ENCODE assay signal across 8 cellular contexts in genomic region chr10:22436526-22436892, GRCh38.
DNase-seq lines count a peak whose midpoint lies in the region; ATAC-seq and TF ChIP-seq lines count a peak whose summit lies in the region.

No MANE protein-coding gene starts in this region.

- H3K9me3 ChIP-seq in MG63: peaks cover 3% of the 10 kb centered on the region; the same call in 1 of the 2 replicates

- H3K4me3 ChIP-seq in KMS-11 (IDR thresholded peaks at IDR 0.05; ENCODE audit: insufficient read depth, low read depth, low read length) (no peak overlapping the region), cardiac fibroblast (replicated peaks in 1 of 2; ENCODE audit: low read depth in 2 of 2, low read length in 2 of 2) (peak overlapping the region; percentile 65 to 72), MG63 (no peak overlapping the region; the same call in 1 of the 2 replicates)

- H3K36me3 Mint-ChIP-seq in CD14-positive monocyte (peaks cover 0 to 6% of the 10 kb centered on the region in 2 donors), mesothelial cell of epicardium (no peaks in the 10 kb centered on the region)

- peaks cover 27% of the 10 kb centered on the region for H3K4me1 ChIP-seq in KMS-11 (ENCODE audit: low read depth, poor library complexity, severe bottlenecking)

- H3K79me2 ChIP-seq in KMS-11 (ENCODE audit: insufficient read depth, low read depth): peaks cover 16% of the 10 kb centered on the region; the same call in 1 of the 2 replicates

- peaks cover 19 to 40% (median 21%) of the 10 kb centered on the region in 3 donors for H3K27me3 Mint-ChIP-seq in CD14-positive monocyte (ENCODE audit: low read depth in 3 of 3)
- H3K27me3 Mint-ChIP-seq in mesothelial cell of epicardium (ENCODE audit: low read depth): no peaks in the 10 kb centered on the region

- peaks cover 0 to 4% (median 0%) of the 10 kb centered on the region in 7 donors for H3K9me3 Mint-ChIP-seq in CD14-positive monocyte
- H3K9me3 Mint-ChIP-seq in mesothelial cell of epicardium: no peaks in the 10 kb centered on the region

- DNase-seq in CD14-positive monocyte (ENCODE audit: low spot score) (no peak), cardiac fibroblast (ENCODE audit: low read depth in 2 of 2) (no peak), mesothelial cell of epicardium (ENCODE audit: low spot score in 2 of 2, unreplicated experiment in 2 of 2) (no peak), HuH-7 (ENCODE audit: low spot score) (no peak), NCI-H2081 (lab: John Stamatoyannopoulos, UW) (no peak), MG63 (no peak)

- H3K4me2 ChIP-seq in KMS-11: peak overlapping the region; percentile 89

- peak overlapping the region; percentile 91 for H2AFZ ChIP-seq in KMS-11 (ENCODE audit: low read depth)

- no peaks in the 10 kb centered on the region for H3K36me3 ChIP-seq in KMS-11 (ENCODE audit: insufficient read depth)
- H3K36me3 ChIP-seq in MG63: no peaks in the 10 kb centered on the region

- peak overlapping the region; percentile 96 to 97 for H3K4me3 Mint-ChIP-seq in CD14-positive monocyte
- peak overlapping the region; percentile 90 for H3K4me3 Mint-ChIP-seq in mesothelial cell of epicardium

- no peak overlapping the region; the same call in 1 of the 2 replicates for H3K9ac ChIP-seq in KMS-11

- H3K27me3 ChIP-seq in KMS-11 (ENCODE audit: insufficient read depth, low read depth) (no peaks in the 10 kb centered on the region), MG63 (no peaks in the 10 kb centered on the region)

- no peak overlapping the region for H3K27ac ChIP-seq in KMS-11

- H4K20me1 ChIP-seq in KMS-11 (ENCODE audit: insufficient read depth): no peaks in the 10 kb centered on the region

- H3K27ac Mint-ChIP-seq in CD14-positive monocyte (peak overlapping the region; percentile 45 to 97 (median 72)), mesothelial cell of epicardium (peak overlapping the region; percentile 79)

- ATAC-seq in GM19468 (IDR thresholded peaks at IDR 0.05; ENCODE audit: extremely low read depth, unreplicated experiment): peak; percentile 8

- intact Hi-C loops in CD14-positive monocyte (cut with micrococcal nuclease): loop anchor here (5.0 to 10.0 kb wide), 8 partner anchors 62 to 434 kb away; partner anchors contain the start of genes DNAJC1 (in 2 of the 2), SPAG6 (in 2 of the 2) and BMI1 (in 1 of the 2)

- TF ChIP-seq CTCF in CD14-positive monocyte (IDR thresholded peaks at IDR 0.05) (no peak), KMS-11 (conservative IDR thresholded peaks at IDR 0.05; ENCODE audit: low read depth, low read length) (no peak), cardiac fibroblast (IDR thresholded peaks at IDR 0.05; ENCODE audit: low read depth, low read length) (no peak), mesothelial cell of epicardium (IDR thresholded peaks at IDR 0.05; ENCODE audit: unreplicated experiment) (no peak)

- peaks cover 37% of the 10 kb centered on the region for H3K4me1 Mint-ChIP-seq in CD14-positive monocyte
- H3K4me1 Mint-ChIP-seq in mesothelial cell of epicardium: peaks cover 62% of the 10 kb centered on the region

Comparison
In these comparisons a context has a peak if more than half of its experiments do, and no peak if none do; other contexts are left out.
1. H3K4me3 ChIP-seq: peak in cardiac fibroblast (2 of 2); none in KMS-11 (single experiment) and MG63 (single experiment).